ENCODE assay signal across 26 cellular contexts in the genomic region with DNA sequence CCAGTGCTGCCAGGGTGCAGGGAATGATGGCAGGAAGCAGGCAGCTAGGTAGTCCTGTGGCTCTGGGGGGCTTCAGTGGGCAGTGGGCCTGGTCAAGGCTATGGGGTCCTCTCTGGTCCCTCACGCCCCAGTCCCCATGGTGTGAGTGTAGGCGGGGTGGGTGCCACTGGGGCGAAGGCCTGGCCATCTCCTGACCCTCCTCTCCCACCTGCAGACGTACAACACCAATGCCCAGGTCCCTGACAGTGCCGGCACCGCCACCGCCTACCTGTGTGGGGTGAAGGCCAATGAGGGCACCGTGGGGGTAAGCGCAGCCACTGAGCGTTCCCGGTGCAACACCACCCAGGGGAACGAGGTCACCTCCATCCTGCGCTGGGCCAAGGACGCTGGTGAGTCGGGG. TPM values are rescaled to one million over a fixed set of nuclear protein-coding genes. Genes with fewer than 3 reads are reported as not detected.
"Had no signal": no experiment of that assay in that cellular context is flagged by ENCODE, and none has a peak within 500 bp of the region (broad histone marks: within the 10 kb centered on the region; RNA-seq: fewer than 3 reads in every experiment).

No MANE protein-coding gene starts in this region.

- H3K9me3 Mint-ChIP-seq: naive thymus-derived CD8-positive, alpha-beta T cell; natural killer cell treated with Interleukin-12 subunit alpha and Interleukin-12 subunit beta and Interleukin-15 and Interleukin-18, amount 100 ng/mL, for 72 hours; nephron progenitor cell; neural crest cell; stimulated activated effector memory CD8-positive, alpha-beta T cell treated with anti-CD3 and anti-CD28 coated beads, Interleukin-12 subunit alpha, Interleukin-12 subunit beta, amount 100 ng/mL, for 72 hours; stimulated activated naive B cell treated with anti-CD40 and anti-IgM and Interleukin-4, amounts not matched to agents 10 μg/mL and 1 μg/mL and 100 μg/mL, for 72 hours; stimulated activated naive CD8-positive, alpha-beta T cell treated with anti-CD3 and anti-CD28 coated beads, Interleukin-15, Interleukin-2, amounts not matched to agents 100 ng/mL and 50 ng/mL, for 24 hours had no signal

- H3K27me3 ChIP-seq: pancreas, right lobe of liver, thyroid gland, upper lobe of left lung, vagina had no signal

- H3K27ac ChIP-seq: pancreas, prostate gland, right lobe of liver, sigmoid colon, stomach, thoracic aorta, thyroid gland, tibial nerve, upper lobe of left lung, vagina had no signal

- H3K36me3 Mint-ChIP-seq: naive thymus-derived CD8-positive, alpha-beta T cell; natural killer cell treated with Interleukin-12 subunit alpha and Interleukin-12 subunit beta and Interleukin-15 and Interleukin-18, amount 100 ng/mL, for 72 hours; stimulated activated effector memory CD8-positive, alpha-beta T cell treated with anti-CD3 and anti-CD28 coated beads, Interleukin-12 subunit alpha, Interleukin-12 subunit beta, amount 100 ng/mL, for 72 hours had no signal

- ATAC-seq: naive thymus-derived CD8-positive, alpha-beta T cell; pancreas; right cardiac atrium; right lobe of liver; stimulated activated effector memory CD8-positive, alpha-beta T cell treated with anti-CD3 and anti-CD28 coated beads, Interleukin-12 subunit alpha, Interleukin-12 subunit beta, amount 100 ng/mL, for 72 hours; stimulated activated naive B cell treated with anti-CD40 and anti-IgM and Interleukin-4, amounts not matched to agents 10 μg/mL and 1 μg/mL and 100 μg/mL, for 72 hours had no signal

- H3K36me3 ChIP-seq: pancreas, prostate gland, sigmoid colon, stomach, thoracic aorta, thyroid gland, tibial nerve, vagina had no signal

- H3K27ac Mint-ChIP-seq: naive thymus-derived CD8-positive, alpha-beta T cell; natural killer cell treated with Interleukin-12 subunit alpha and Interleukin-12 subunit beta and Interleukin-15 and Interleukin-18, amount 100 ng/mL, for 72 hours; nephron progenitor cell; stimulated activated effector memory CD8-positive, alpha-beta T cell treated with anti-CD3 and anti-CD28 coated beads, Interleukin-12 subunit alpha, Interleukin-12 subunit beta, amount 100 ng/mL, for 72 hours; stimulated activated naive B cell treated with anti-CD40 and anti-IgM and Interleukin-4, amounts not matched to agents 10 μg/mL and 1 μg/mL and 100 μg/mL, for 72 hours; stimulated activated naive CD8-positive, alpha-beta T cell treated with anti-CD3 and anti-CD28 coated beads, Interleukin-15, Interleukin-2, amounts not matched to agents 100 ng/mL and 50 ng/mL, for 24 hours had no signal

- H3K9me3 ChIP-seq: pancreas, prostate gland, right lobe of liver, sigmoid colon, stomach, thoracic aorta, thyroid gland, tibial nerve, upper lobe of left lung, vagina had no signal

- H3K4me1 ChIP-seq: pancreas, prostate gland, right lobe of liver, sigmoid colon, stomach, thyroid gland, tibial nerve, upper lobe of left lung, vagina had no signal

- H3K4me3 Mint-ChIP-seq: naive thymus-derived CD8-positive, alpha-beta T cell; natural killer cell treated with Interleukin-12 subunit alpha and Interleukin-12 subunit beta and Interleukin-15 and Interleukin-18, amount 100 ng/mL, for 72 hours; nephron progenitor cell; neural crest cell; stimulated activated effector memory CD8-positive, alpha-beta T cell treated with anti-CD3 and anti-CD28 coated beads, Interleukin-12 subunit alpha, Interleukin-12 subunit beta, amount 100 ng/mL, for 72 hours; stimulated activated naive B cell treated with anti-CD40 and anti-IgM and Interleukin-4, amounts not matched to agents 10 μg/mL and 1 μg/mL and 100 μg/mL, for 72 hours; stimulated activated naive CD8-positive, alpha-beta T cell treated with anti-CD3 and anti-CD28 coated beads, Interleukin-15, Interleukin-2, amounts not matched to agents 100 ng/mL and 50 ng/mL, for 24 hours had no signal

- H3K4me1 Mint-ChIP-seq: naive thymus-derived CD8-positive, alpha-beta T cell; neural crest cell; stimulated activated effector memory CD8-positive, alpha-beta T cell treated with anti-CD3 and anti-CD28 coated beads, Interleukin-12 subunit alpha, Interleukin-12 subunit beta, amount 100 ng/mL, for 72 hours; stimulated activated naive B cell treated with anti-CD40 and anti-IgM and Interleukin-4, amounts not matched to agents 10 μg/mL and 1 μg/mL and 100 μg/mL, for 72 hours had no signal

- H3K4me3 ChIP-seq: pancreas, prostate gland, right lobe of liver, sigmoid colon, stomach, thoracic aorta, thyroid gland, tibial nerve, upper lobe of left lung, vagina had no signal

- DNase-seq: naive thymus-derived CD8-positive, alpha-beta T cell; nephron progenitor cell; occipital lobe; pancreas; right lobe of liver; sigmoid colon; small intestine; stimulated activated CD4-positive, alpha-beta T cell treated with anti-CD3 and anti-CD28 coated beads, Interleukin-15, amount 100 ng/mL, for 24 hours; stimulated activated CD4-positive, alpha-beta T cell treated with anti-CD3 and anti-CD28 coated beads, Interleukin-2, amount 100 ng/mL, for 24 hours; stimulated activated CD4-positive, alpha-beta T cell treated with anti-CD3 and anti-CD28 coated beads, Interleukin-2, amount 100 ng/mL, for 48 hours; stimulated activated CD4-positive, alpha-beta T cell treated with anti-CD3 and anti-CD28 coated beads, Interleukin-4, amount 100 ng/mL, for 24 hours; stimulated activated naive B cell treated with anti-CD40 and anti-IgM and Interleukin-4, amounts not matched to agents 10 μg/mL and 1 μg/mL and 100 μg/mL, for 72 hours; stimulated activated naive CD4-positive, alpha-beta T cell treated with Interleukin-2 at 50 U/mL for 16 hours; stomach; thyroid gland; trophoblast cell; upper lobe of left lung had no signal

RNA-seq across cellular contexts. Expression of a gene that starts 53.7 kb away (rescaled TPM):
- total RNA-seq: naive thymus-derived CD8-positive, alpha-beta T cell; natural killer cell treated with Interleukin-12 subunit alpha and Interleukin-12 subunit beta and Interleukin-15 and Interleukin-18, amount 100 ng/mL, for 72 hours had no signal
- polyA plus RNA-seq: naive thymus-derived CD8-positive, alpha-beta T cell had no signal
